In genomic region chr11:65572356-65573043, GRCh38 we compare ENCODE assay signal across 8 cellular contexts. TPM values are rescaled to one million over a fixed set of nuclear protein-coding genes. Genes with fewer than 3 reads are reported as not detected.
DNase-seq lines count a peak whose midpoint lies in the region; ATAC-seq, FAIRE-seq and TF ChIP-seq lines count a peak whose summit lies in the region.

FAM89B (plus strand) TSS chr11:65572538; CDS start chr11:65572670, 132 bp downstream.

- H3K4me1 ChIP-seq in GM12878 (ENCODE audit: control insufficient read depth, insufficient read depth, low read length) = peaks cover 28% of the 10 kb centered on the region

- TF ChIP-seq POLR2A in GM12878 (IDR thresholded peaks at IDR 0.05; ENCODE audit: low read depth, low read length) = peak; percentile 63

- peaks cover 72% of the 10 kb centered on the region for H3K79me2 ChIP-seq in GM12878 (ENCODE audit: control insufficient read depth, insufficient read depth, low read length)

- peak within 1 kb of the TSS; percentile 94 for H3K4me2 ChIP-seq in GM12878 (ENCODE audit: control insufficient read depth, insufficient read depth)

- no peaks in the 10 kb centered on the region for H3K9me3 ChIP-seq in GM12878 (replicated peaks; ENCODE audit: control insufficient read depth, insufficient read depth, low read length)

- TF ChIP-seq RAD21 in GM12878 (IDR thresholded peaks at IDR 0.05; ENCODE audit: insufficient read depth, low read depth, low read length) = no peak

- DNase-seq in GM10248 (ENCODE audit: extremely low spot score) = peak; percentile 81
- peak; percentile 60 for DNase-seq in NCI-H1694 treated with DMSO at 0.1 percent for 48 hours (lab: John Stamatoyannopoulos, UW)
- DNase-seq in UCSD-AML1 (lab: John Stamatoyannopoulos, UW; ENCODE audit: unreplicated experiment) = peak; percentile 88
- no peak for DNase-seq in GM12878 (ENCODE audit: low read depth, low spot score)
- DNase-seq in hippocampal formation (lab: John Stamatoyannopoulos, UW) = peak; percentile 81 to 83
- DNase-seq in retinal pigment epithelial cell (ENCODE audit: low read depth) = no peak

- no peak for TF ChIP-seq EP300 in GM12878 (IDR thresholded peaks at IDR 0.05; ENCODE audit: borderline replicate concordance in 1 of 2, control insufficient read depth in 1 of 2, low read depth in 2 of 2, low read length in 2 of 2)

- CTCF ChIA-PET in GM10248 (lab: Yijun Ruan, JAX) (interaction anchor here (0.8 to 4.8 kb wide), 19 partner anchors 9 to 490 kb away, joined by 3 to 67 read pairs (median 4); partner anchors contain the start of genes MUS81, PCNX3 and SIPA1), GM12878 (lab: Yijun Ruan, JAX) (interaction anchor here (0.6 to 5.5 kb wide), 13 partner anchors 11 to 288 kb away, joined by 3 to 89 read pairs (median 5); partner anchors contain the start of genes MUS81, PCNX3 and SIPA1)

- in situ Hi-C loops in GM12878 (cut with MboI) = no loop called here

- no TSS peak for BruUV-seq in GM12878 (replicated peaks; lab: Mats Ljungman, UMichigan)

- H3K9ac ChIP-seq in GM12878 (ENCODE audit: control insufficient read depth, insufficient read depth, low read length) = peak within 1 kb of the TSS; percentile 56

- no peaks in the 10 kb centered on the region for H4K20me1 ChIP-seq in GM12878 (ENCODE audit: control insufficient read depth, insufficient read depth)

- H3K4me3 ChIP-seq in GM12878 = peak within 1 kb of the TSS; percentile 79
- H3K4me3 ChIP-seq in retinal pigment epithelial cell (ENCODE audit: low read length) = peak within 1 kb of the TSS; percentile 94

- SMC1A ChIA-PET in GM12878 (lab: Charles Lee; ENCODE audit: uncharacterized antibody, unreplicated experiment) = interaction anchor here (0.6 to 4.8 kb wide), 12 partner anchors 14 to 217 kb away, joined by 3 to 48 read pairs (median 4); partner anchors contain the start of genes KCNK7 and PCNX3

- ATAC-seq in GM12878 = peak; percentile 11
- ATAC-seq in GM19395 (IDR thresholded peaks at IDR 0.05; ENCODE audit: unreplicated experiment) = no peak
- no peak for ATAC-seq in GM18520 (IDR thresholded peaks at IDR 0.05; ENCODE audit: unreplicated experiment)

- POLR2A ChIA-PET in GM10248 (lab: Yijun Ruan, JAX) (interaction anchor here (0.5 to 1.6 kb wide), 4 partner anchors 15 to 239 kb away, joined by 3 to 6 read pairs (median 4); partner anchors contain the start of genes DPF2, NEAT1 and PCNX3), GM12878 (lab: Charles Lee) (interaction anchor here (0.8 to 4.7 kb wide), 8 partner anchors 16 to 85 kb away, joined by 3 to 66 read pairs (median 9); partner anchors contain the start of gene PCNX3)

- H3K27me3 ChIP-seq in GM12878 (replicated peaks in 1 of 2; ENCODE audit: control insufficient read depth in 2 of 2, insufficient read depth in 2 of 2, low read length in 1 of 2) = no peaks in the 10 kb centered on the region

- WGBS in GM12878 (ENCODE audit: insufficient coverage, insufficient replicate concordance, low lambda C conversion rate, missing lambda C conversion rate) = 2% methylated on average over 48 of the region's 86 CpGs

- H3K36me3 ChIP-seq in GM12878 (ENCODE audit: control insufficient read depth in 2 of 2, insufficient read depth in 2 of 2, low read length in 1 of 2) = no peaks in the 10 kb centered on the region; a peak in 1 of 4 replicates

- RAD21 ChIA-PET in GM12878 (lab: Charles Lee; ENCODE audit: unreplicated experiment) = interaction anchor here (0.5 to 6.1 kb wide), 16 partner anchors 16 to 748 kb away, joined by 3 to 58 read pairs (median 6); partner anchors contain the start of genes MAP3K11 and PCNX3

- H2AFZ ChIP-seq in GM12878 (ENCODE audit: control insufficient read depth, low read depth, low read length) = no peak within 1 kb of the TSS

- peak within 1 kb of the TSS; percentile 35 for H3K27ac ChIP-seq in GM12878 (ENCODE audit: control insufficient read depth, insufficient read depth)

- intact Hi-C loops in GM12878 (cut with micrococcal nuclease; ENCODE audit: unreplicated experiment) = loop anchor here (5.0 kb wide), 1 partner anchor 155 kb away; no protein-coding TSS in a partner anchor

- TF ChIP-seq CTCF in GM10248 (IDR thresholded peaks at IDR 0.05; ENCODE audit: control extremely low read depth, extremely low read depth, low read depth, missing control alignments) (no peak), GM12878 (IDR thresholded peaks at IDR 0.05 in 2 of 3, conservative IDR thresholded peaks at IDR 0.05 in 1 of 3; ENCODE audit: control insufficient read depth in 2 of 3, extremely low read depth in 1 of 3, insufficient read depth in 1 of 3, low read depth in 3 of 3, low read length in 3 of 3) (no peak), retinal pigment epithelial cell (conservative IDR thresholded peaks at IDR 0.05; ENCODE audit: low read depth, low read length) (no peak)

- no peak for FAIRE-seq in GM12878 (lab: Jason Lieb, UNC)

TF ChIP-seq in GM12878, 131 proteins besides CTCF, POLR2A, EP300 and RAD21 (continues in another document):
- TF ChIP-seq ZNF207 (IDR thresholded peaks at IDR 0.05; ENCODE audit: borderline replicate concordance) (no peak), SREBF2 (IDR thresholded peaks at IDR 0.05; ENCODE audit: low read length) (no peak), ZBTB4 (CRISPR knock-in tag; IDR thresholded peaks at IDR 0.05) (no peak), MXI1 (IDR thresholded peaks at IDR 0.05; ENCODE audit: low read depth, low read length) (peak; percentile 58; the same call in 1 of the 2 replicates), IRF4 (IDR thresholded peaks at IDR 0.05; ENCODE audit: low read depth, low read length) (no peak), FOS (IDR thresholded peaks at IDR 0.05; ENCODE audit: borderline replicate concordance, extremely low read depth, insufficient read length) (no peak), CBFB (IDR thresholded peaks at IDR 0.05; ENCODE audit: low read depth) (no peak), ZBTB33 (IDR thresholded peaks at IDR 0.05) (no peak), PML (IDR thresholded peaks at IDR 0.05; ENCODE audit: low read length) (no peak), ZNF384 (IDR thresholded peaks at IDR 0.05; ENCODE audit: borderline replicate concordance, low read depth, low read length) (no peak)

RNA-seq across cellular contexts. Expression of gene FAM89B, which starts in this region (rescaled TPM):
- total RNA-seq in GM12878 (2013; cell fraction: nucleolus; rRNA removed) = 6.1 and 7.8 TPM in 2 replicates
- total RNA-seq in GM12878 (2014; rRNA removed) = 26.2 and 32.0 TPM in 2 replicates
- total RNA-seq in GM12878 (2014; rRNA removed; fragmentation: Illumina TruSeq; extraction: Trizol) = 7.2 and 10.4 TPM in 2 replicates
- total RNA-seq in GM12878 (2021) = 28.5 and 29.6 TPM in 2 replicates
- 4.4 TPM for polyA plus RNA-seq in GM12878 (2011; ENCODE audit: low read depth)
- 3.6 and 8.0 TPM in 2 replicates for polyA plus RNA-seq in GM12878 (2011; rRNA removed)
- 16.4 and 28.8 TPM in 2 replicates for polyA plus RNA-seq in GM12878 (2011; cell fraction: cytosol; rRNA removed)
- polyA plus RNA-seq in GM12878 (2011; cell fraction: nucleus; rRNA removed) = 29.2 and 30.4 TPM in 2 replicates
- 11.8 and 13.3 TPM in 2 replicates for polyA plus RNA-seq in GM12878 (2012)
- 0.74 and 9.1 TPM in 2 replicates for polyA plus RNA-seq in GM12878 (2014; fragmentation: Illumina TruSeq; extraction: Trizol)
- polyA plus RNA-seq in GM12878 (2014; fragmentation: Nextera tagmentation; extraction: Ambion mirVana) = 1 to 10 TPM in 1 of 2 experiments, under 1 TPM in 1; 0.34 to 2.2 TPM
- 36.7 and 50.7 TPM in 2 replicates for polyA plus RNA-seq in GM12878 (2014; rRNA removed)
- polyA plus RNA-seq in GM12878 (2016; fragmentation: Nextera tagmentation; extraction: Ambion mirVana) = 10 to 100 TPM in 1 of 2 experiments, 1 to 10 TPM in 1; 2.8 to 26.6 TPM
- polyA minus RNA-seq in GM12878 (2011; rRNA and poly(A)+ RNA removed) = 4.4 and 9.6 TPM in 2 replicates
- 4.0 and 5.7 TPM in 2 replicates for polyA minus RNA-seq in GM12878 (2011; cell fraction: cytosol; rRNA and poly(A)+ RNA removed)
- 16.1 and 24.5 TPM in 2 replicates for polyA minus RNA-seq in GM12878 (2011; cell fraction: nucleus; rRNA and poly(A)+ RNA removed)

Comparison
In these comparisons a context has a peak if more than half of its experiments do, and no peak if none do; other contexts are left out.
1. DNase-seq: peak in GM10248 (single experiment), NCI-H1694 treated with DMSO at 0.1 percent for 48 hours (single experiment), UCSD-AML1 (single experiment) and hippocampal formation (2 of 2); none in GM12878 (single experiment) and retinal pigment epithelial cell (single experiment).